Comparison of ENCODE assay signal across 20 cellular contexts in genomic region chr6:105318660-105319059, GRCh38.
DNase-seq lines count a peak whose midpoint lies in the region; ATAC-seq and TF ChIP-seq lines count a peak whose summit lies in the region.
"Had no signal": no experiment of that assay in that cellular context is flagged by ENCODE, and none has a peak within 500 bp of the region (broad histone marks: within the 10 kb centered on the region; RNA-seq: fewer than 3 reads in every experiment).

No MANE protein-coding gene starts in this region.

- peaks cover 4% of the 10 kb centered on the region for H3F3A ChIP-seq in PC-3 (ENCODE audit: low read length, unreplicated experiment)

- peak overlapping the region; percentile 90 for H3K27ac ChIP-seq in PC-3 (ENCODE audit: low read length)
- peak overlapping the region; percentile 64 for H3K27ac ChIP-seq in psoas muscle
- H3K27ac ChIP-seq: Peyer's patch, vagina had no signal

- H3K27me3 Mint-ChIP-seq in activated naive CD4-positive, alpha-beta T cell treated with anti-CD3 and anti-CD28 coated beads for 36 hours (ENCODE audit: low read depth), result no peaks in the 10 kb centered on the region
- H3K27me3 Mint-ChIP-seq: naive thymus-derived CD4-positive, alpha-beta T cell; stimulated activated memory B cell treated with anti-CD40 and anti-IgM and Interleukin-4, amounts not matched to agents 10 μg/mL and 1 μg/mL and 100 μg/mL, for 72 hours had no signal

- WGBS in psoas muscle, 3 donors, result 68 to 80% (median 69%) methylated on average over 7 of the region's 7 CpGs

- peak; percentile 67 for ATAC-seq in GM18867 (IDR thresholded peaks at IDR 0.05; ENCODE audit: unreplicated experiment)
- peak; percentile 86 for ATAC-seq in PC-3
- ATAC-seq in psoas muscle, result peak in 3 of 4 donors; percentile 52 to 82 (median 73)
- no peak for ATAC-seq in GM18498 (IDR thresholded peaks at IDR 0.05; ENCODE audit: unreplicated experiment)
- ATAC-seq in HG03196 (IDR thresholded peaks at IDR 0.05; ENCODE audit: unreplicated experiment), result no peak
- ATAC-seq: naive thymus-derived CD4-positive, alpha-beta T cell; stimulated activated memory B cell treated with anti-CD40 and anti-IgM and Interleukin-4, amounts not matched to agents 10 μg/mL and 1 μg/mL and 100 μg/mL, for 72 hours had no signal

- H3K9me2 ChIP-seq in PC-3 (replicated peaks; ENCODE audit: low read length), result no peaks in the 10 kb centered on the region

- H3K9me3 Mint-ChIP-seq in activated naive CD4-positive, alpha-beta T cell treated with anti-CD3 and anti-CD28 coated beads for 36 hours, result no peaks in the 10 kb centered on the region
- H3K9me3 Mint-ChIP-seq: activated T-helper 1 cell treated with anti-CD3 and anti-CD28 coated beads, Interleukin-12 subunit alpha, Interleukin-12 subunit beta, Interleukin-2, Interleukin-4 antibody, amounts not matched to agents 30 ng/mL and 10 ng/mL and 1 ng/mL, durations not matched to agents 14 hours and 24 hours and 36 hours; naive thymus-derived CD4-positive, alpha-beta T cell; stimulated activated memory B cell treated with anti-CD40 and anti-IgM and Interleukin-4, amounts not matched to agents 10 μg/mL and 1 μg/mL and 100 μg/mL, for 72 hours had no signal

- no peaks in the 10 kb centered on the region for H3K9me3 ChIP-seq in PC-3 (ENCODE audit: low read length)
- no peaks in the 10 kb centered on the region for H3K9me3 ChIP-seq in psoas muscle
- H3K9me3 ChIP-seq: Peyer's patch, vagina had no signal

- H3K36me3 Mint-ChIP-seq in activated naive CD4-positive, alpha-beta T cell treated with anti-CD3 and anti-CD28 coated beads for 36 hours (ENCODE audit: low read depth), result peaks cover 35% of the 10 kb centered on the region

- H3K4me2 ChIP-seq in PC-3 (ENCODE audit: low read length), result peak overlapping the region; percentile 68

- H3K27ac Mint-ChIP-seq in activated naive CD4-positive, alpha-beta T cell treated with anti-CD3 and anti-CD28 coated beads for 36 hours, result no peak overlapping the region
- H3K27ac Mint-ChIP-seq: activated T-helper 1 cell treated with anti-CD3 and anti-CD28 coated beads, Interleukin-12 subunit alpha, Interleukin-12 subunit beta, Interleukin-2, Interleukin-4 antibody, amounts not matched to agents 30 ng/mL and 10 ng/mL and 1 ng/mL, durations not matched to agents 14 hours and 24 hours and 36 hours; naive thymus-derived CD4-positive, alpha-beta T cell; stimulated activated memory B cell treated with anti-CD40 and anti-IgM and Interleukin-4, amounts not matched to agents 10 μg/mL and 1 μg/mL and 100 μg/mL, for 72 hours had no signal

- no peak overlapping the region for H2AFZ ChIP-seq in PC-3 (ENCODE audit: low read length)

- peaks cover 19% of the 10 kb centered on the region for H3K36me3 ChIP-seq in PC-3 (ENCODE audit: low read depth, low read length)
- H3K36me3 ChIP-seq in psoas muscle (ENCODE audit: insufficient read depth in 1 of 2, low read depth in 1 of 2), result peaks cover 10 to 31% of the 10 kb centered on the region in 2 donors

- H3K4me1 ChIP-seq in PC-3 (ENCODE audit: insufficient read depth, low read length) (peaks cover 33% of the 10 kb centered on the region), psoas muscle (peaks cover 51% of the 10 kb centered on the region)
- H3K4me1 ChIP-seq: Peyer's patch had no signal

- TF ChIP-seq CTCF in PC-3 (conservative IDR thresholded peaks at IDR 0.05; ENCODE audit: low read depth, low read length) (no peak), epithelial cell of esophagus (IDR thresholded peaks at IDR 0.05; ENCODE audit: insufficient read depth, low read depth, low read length, missing control alignments) (no peak), psoas muscle (IDR thresholded peaks at IDR 0.05) (no peak)

- H3K27me3 ChIP-seq in PC-3 (ENCODE audit: low read length), result no peaks in the 10 kb centered on the region
- H3K27me3 ChIP-seq in psoas muscle (ENCODE audit: insufficient read depth in 3 of 3, low read length in 2 of 3), result no peaks in the 10 kb centered on the region
- H3K27me3 ChIP-seq: Peyer's patch, vagina had no signal

- CTCF ChIA-PET in PC-3 (lab: Charles Lee), result interaction anchor here (0.6 to 2.0 kb wide), 5 partner anchors 45 to 323 kb away, joined by 3 to 13 read pairs (median 5); partner anchors contain the start of gene PREP
- CTCF ChIA-PET in activated naive CD4-positive, alpha-beta T cell treated with anti-CD3 and anti-CD28 coated beads for 36 hours (lab: Charles Lee), result interaction anchor here (0.7 to 1.1 kb wide), 2 partner anchors 182 to 233 kb away, joined by 3 read pairs; a partner anchor contains a TSS

- no peaks in the 10 kb centered on the region for H3K79me2 ChIP-seq in PC-3 (ENCODE audit: low read length)

- no TSS peak for BruUV-seq in PC-3 (replicated peaks; lab: Mats Ljungman, UMichigan)

- POLR2A ChIA-PET in PC-3 (lab: Charles Lee; ENCODE audit: unreplicated experiment), result no interaction called here

- H4K20me1 ChIP-seq in PC-3 (ENCODE audit: low read length), result no peaks in the 10 kb centered on the region

- no peak overlapping the region for H3K4me3 Mint-ChIP-seq in activated naive CD4-positive, alpha-beta T cell treated with anti-CD3 and anti-CD28 coated beads for 36 hours
- H3K4me3 Mint-ChIP-seq: activated T-helper 1 cell treated with anti-CD3 and anti-CD28 coated beads, Interleukin-12 subunit alpha, Interleukin-12 subunit beta, Interleukin-2, Interleukin-4 antibody, amounts not matched to agents 30 ng/mL and 10 ng/mL and 1 ng/mL, durations not matched to agents 14 hours and 24 hours and 36 hours; naive thymus-derived CD4-positive, alpha-beta T cell; stimulated activated memory B cell treated with anti-CD40 and anti-IgM and Interleukin-4, amounts not matched to agents 10 μg/mL and 1 μg/mL and 100 μg/mL, for 72 hours had no signal

- H3K4me1 Mint-ChIP-seq in activated naive CD4-positive, alpha-beta T cell treated with anti-CD3 and anti-CD28 coated beads for 36 hours (ENCODE audit: low read depth), result no peaks in the 10 kb centered on the region
- H3K4me1 Mint-ChIP-seq: stimulated activated memory B cell treated with anti-CD40 and anti-IgM and Interleukin-4, amounts not matched to agents 10 μg/mL and 1 μg/mL and 100 μg/mL, for 72 hours had no signal

- DNase-seq in PC-3 (peak; percentile 79), epithelial cell of esophagus (ENCODE audit: low read depth) (peak; percentile 91), psoas muscle (no peak), NK-92 (lab: John Stamatoyannopoulos, UW; ENCODE audit: unreplicated experiment) (no peak)
- no peak for DNase-seq in activated naive CD4-positive, alpha-beta T cell treated with anti-CD3 and anti-CD28 coated beads for 36 hours
- DNase-seq: activated CD4-positive, alpha-beta T cell treated with anti-CD3 and anti-CD28 coated beads for 48 hours; amniotic stem cell; C1 segment of cervical spinal cord; naive thymus-derived CD4-positive, alpha-beta T cell; NCI-H345; Peyer's patch; retina; stimulated activated CD4-positive, alpha-beta T cell treated with anti-CD3 and anti-CD28 coated beads, Interleukin-2, amount 100 ng/mL, for 48 hours; T-helper 2 cell had no signal

- H3K9ac ChIP-seq in PC-3 (ENCODE audit: low read length), result peak overlapping the region; percentile 59

- intact Hi-C loops in PC-3 (cut with micrococcal nuclease) (loop anchor here (1.0 to 5.0 kb wide), 4 partner anchors 9 to 231 kb away; no protein-coding TSS in a partner anchor), psoas muscle (cut with DNase I) (loop anchor here (2.0 to 5.0 kb wide), 2 partner anchors 44 to 84 kb away; partner anchors contain the start of gene PREP (in 1 of the 2))
- intact Hi-C loops in activated naive CD4-positive, alpha-beta T cell treated with anti-CD3 and anti-CD28 coated beads for 36 hours (cut with micrococcal nuclease), result loop anchor here (1.0 kb wide), 1 partner anchor 85 kb away; the partner anchor contains the start of gene PREP

- peak overlapping the region; percentile 30; the same call in 1 of the 2 replicates for H3K4me3 ChIP-seq in PC-3 (ENCODE audit: low read length)
- no peak overlapping the region for H3K4me3 ChIP-seq in epithelial cell of esophagus (ENCODE audit: low read length)
- H3K4me3 ChIP-seq in psoas muscle, result no peak overlapping the region
- H3K4me3 ChIP-seq: Peyer's patch, vagina had no signal

Comparison
In these comparisons a context has a peak if more than half of its experiments do, and no peak if none do; other contexts are left out.
1. ATAC-seq: peak in GM18867 (single experiment), PC-3 (single experiment) and psoas muscle (3 of 4); none in GM18498 (single experiment) and HG03196 (single experiment).
2. DNase-seq: peak in PC-3 (single experiment) and epithelial cell of esophagus (single experiment); none in psoas muscle (0 of 2), activated naive CD4-positive, alpha-beta T cell treated with anti-CD3 and anti-CD28 coated beads for 36 hours (single experiment) and NK-92 (single experiment).